8 cellular contexts compared by ENCODE assay signal in the genomic region with DNA sequence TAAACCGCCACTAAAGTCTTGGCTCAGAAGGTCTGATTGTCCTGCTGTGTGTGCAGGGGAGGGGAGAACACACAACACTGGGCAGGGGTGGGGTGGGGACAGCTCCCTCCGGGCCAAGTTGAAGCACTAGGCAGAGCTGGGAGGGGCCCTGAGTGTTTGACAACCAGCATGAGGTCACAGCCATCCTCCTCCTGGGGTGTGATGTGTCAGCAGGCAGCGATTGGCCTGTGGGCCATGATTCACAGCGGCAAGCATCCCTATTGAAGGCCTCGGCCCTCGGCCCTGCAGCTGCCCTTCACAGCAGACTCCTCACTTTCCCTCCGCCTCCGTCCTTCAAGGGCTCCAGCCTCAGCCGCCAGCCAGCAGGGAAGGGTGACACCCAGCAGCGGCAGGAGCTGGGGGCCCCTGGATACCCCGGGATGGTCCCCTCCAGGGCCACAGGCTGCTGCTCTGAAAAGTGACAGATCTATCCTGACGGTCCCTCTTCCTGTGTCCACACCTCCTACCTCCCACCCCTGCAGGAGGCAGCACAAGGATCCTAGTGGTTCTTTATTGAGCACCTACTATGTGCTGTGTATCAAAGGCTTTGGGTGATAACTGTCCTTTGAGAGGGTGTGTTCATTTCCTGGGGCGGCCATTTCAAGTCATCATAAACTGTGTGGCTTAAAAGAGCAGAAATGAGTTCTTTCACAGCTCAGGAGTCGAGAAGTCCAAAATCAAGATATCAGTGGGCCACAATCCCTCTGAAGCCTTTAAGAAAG.
DNase-seq lines count a peak whose midpoint lies in the region; ATAC-seq and TF ChIP-seq lines count a peak whose summit lies in the region.

No MANE protein-coding gene starts in this region.

- no peaks in the 10 kb centered on the region for H3K4me1 ChIP-seq in BE2C

- H3K36me3 ChIP-seq in BE2C = no peaks in the 10 kb centered on the region

- no peak overlapping the region for H3K4me3 Mint-ChIP-seq in chondrocyte (ENCODE audit: unreplicated experiment)

- H3K4me3 ChIP-seq in NB4 (ENCODE audit: low read depth, low read length) (no peak overlapping the region), BE2C (ENCODE audit: low read depth, low read length) (no peak overlapping the region)

- H3K4me1 Mint-ChIP-seq in chondrocyte (ENCODE audit: low read depth) = peaks cover 20% of the 10 kb centered on the region

- in situ Hi-C loops in Caki2 (cut with HindIII; ENCODE audit: low pct_unique_long_range_greater_than_20kb, low sequenced_read_pairs) = no loop called here

- H3K27me3 Mint-ChIP-seq in chondrocyte (ENCODE audit: low read depth) = no peaks in the 10 kb centered on the region

- peak; percentile 79 for DNase-seq in Caki2 (ENCODE audit: low read depth)
- peak; percentile 49 for DNase-seq in NB4 (ENCODE audit: low read depth)
- no peak for DNase-seq in chondrocyte (ENCODE audit: low spot score)
- peak; percentile 95 for DNase-seq in myocyte (ENCODE audit: low read depth)
- DNase-seq in cerebellar nuclear complex (lab: John Stamatoyannopoulos, UW) = no peak
- DNase-seq in BE2C = no peak

- H3K9me3 Mint-ChIP-seq in chondrocyte (ENCODE audit: low read depth) = no peaks in the 10 kb centered on the region

- no peak for TF ChIP-seq POLR2A in NB4 (IDR thresholded peaks at IDR 0.05; ENCODE audit: extremely low read depth, insufficient read length)

- no peaks in the 10 kb centered on the region for H3K36me3 Mint-ChIP-seq in chondrocyte (ENCODE audit: low read depth)

- no peaks in the 10 kb centered on the region for H3K27me3 ChIP-seq in BE2C

- peak overlapping the region; percentile 63 for H3K27ac Mint-ChIP-seq in chondrocyte (ENCODE audit: unreplicated experiment)

- ATAC-seq in HG02884 (IDR thresholded peaks at IDR 0.05; ENCODE audit: unreplicated experiment) (no peak), HG02588 (IDR thresholded peaks at IDR 0.05; ENCODE audit: unreplicated experiment) (no peak)

- TF ChIP-seq CTCF in NB4 (IDR thresholded peaks at IDR 0.05; ENCODE audit: low read depth, low read length) (no peak), chondrocyte (IDR thresholded peaks at IDR 0.05) (no peak), BE2C (IDR thresholded peaks at IDR 0.05; ENCODE audit: low read depth, low read length) (no peak)

- H3K9me3 ChIP-seq in BE2C = no peaks in the 10 kb centered on the region

Comparison
In these comparisons a context has a peak if more than half of its experiments do, and no peak if none do; other contexts are left out.
1. DNase-seq: peak in Caki2 (single experiment), NB4 (single experiment) and myocyte (single experiment); none in chondrocyte (single experiment), cerebellar nuclear complex (0 of 2) and BE2C (single experiment).